Comparison of ENCODE assay signal across 8 cellular contexts in genomic region chr7:127651556-127652332, GRCh38.
DNase-seq lines count a peak whose midpoint lies in the region; ATAC-seq and TF ChIP-seq lines count a peak whose summit lies in the region.

TSS of gene SND1 (plus strand) at chr7:127652194. CDS start at chr7:127652374, 180 bp downstream.

- DNase-seq in AG09319 (ENCODE audit: extremely low read depth, low read depth) (peak; percentile 95), NCI-H446 treated with DMSO at 0.1 percent for 48 hours (lab: John Stamatoyannopoulos, UW) (peak; percentile 97), cerebellar cortex (ENCODE audit: low spot score) (peak; percentile 100), iris pigment epithelial cell (ENCODE audit: low read depth) (peak; percentile 100)
- DNase-seq in stimulated activated CD4-positive, alpha-beta T cell treated with anti-CD3 and anti-CD28 coated beads, Interleukin-12 subunit alpha, Interleukin-12 subunit beta, amount 100 ng/mL, for 4 hours, result peak; percentile 96

- no peak for TF ChIP-seq CTCF in AG09319 (IDR thresholded peaks at IDR 0.05; ENCODE audit: low read depth, low read length)

- peak; percentile 94 for ATAC-seq in GM19035 (IDR thresholded peaks at IDR 0.05; ENCODE audit: unreplicated experiment)
- ATAC-seq in HG03354 (IDR thresholded peaks at IDR 0.05; ENCODE audit: poor library complexity, severe bottlenecking, unreplicated experiment), result peak; percentile 94
- ATAC-seq in activated CD4-positive, CD25-positive, alpha-beta regulatory T cell treated with anti-CD3 and anti-CD28 coated beads, Interleukin-2, amount 50 U/mL, for 24 hours, result peak; percentile 96

Comparison
In these comparisons a context has a peak if more than half of its experiments do, and no peak if none do; other contexts are left out.
1. Peak in every context shown above with its lines: DNase-seq and ATAC-seq.